In genomic region chr22:45760682-45761081, GRCh38 we compare ENCODE assay signal across 24 cellular contexts.
"Had no signal": no experiment of that assay in that cellular context is flagged by ENCODE, and none has a peak within 500 bp of the region (broad histone marks: within the 10 kb centered on the region; RNA-seq: fewer than 3 reads in every experiment).

No MANE protein-coding gene starts in this region.

- H3K27me3 ChIP-seq: adrenal gland, breast epithelium, colonic mucosa had no signal

- H3K27ac ChIP-seq: adrenal gland, breast epithelium, colonic mucosa, WERI-Rb-1 had no signal

- H3K4me1 ChIP-seq: colonic mucosa had no signal

- H3K9me2 ChIP-seq: SK-N-SH had no signal

- ATAC-seq: activated CD4-positive, alpha-beta T cell treated with anti-CD3 and anti-CD28 coated beads for 36 hours; activated T-helper 17 cell treated with anti-CD3 and anti-CD28 coated beads, Interleukin-2, amount 50 U/mL, for 72 hours; Right ventricle myocardium inferior had no signal

- H3K9me3 ChIP-seq: adrenal gland, breast epithelium, colonic mucosa, SK-N-SH had no signal

- H3K4me2 ChIP-seq: SK-N-SH had no signal

- H3K4me3 ChIP-seq: adrenal gland, breast epithelium, colonic mucosa had no signal

- DNase-seq: activated CD4-positive, alpha-beta memory T cell treated with anti-CD3 and anti-CD28 coated beads, Interleukin-2, amount 10 ng/mL, durations not matched to agents 7 days and 5 days; activated CD4-positive, alpha-beta T cell treated with anti-CD3 and anti-CD28 coated beads for 36 hours; activated CD4-positive, alpha-beta T cell treated with anti-CD3 and anti-CD28 coated beads, Interleukin-2, amount 50 U/mL, for 1 hour; activated gamma-delta T cell treated with Interleukin-2 at 50 U/mL for 16 hours; activated naive CD4-positive, alpha-beta T cell treated with anti-CD3 and anti-CD28 coated beads, Interleukin-2, amount 10 ng/mL, durations not matched to agents 7 days and 5 days; activated naive CD8-positive, alpha-beta T cell treated with anti-CD3 and anti-CD28 coated beads for 36 hours; activated T-cell treated with anti-CD3 and anti-CD28 coated beads for 4 hours; activated T-cell treated with anti-CD3 and anti-CD28 coated beads, Interleukin-2, amount 50 U/mL, for 48 hours; adrenal gland; anterior cingulate cortex; caudate nucleus; colonic mucosa; MM.1S; NCI-H1105; NCI-H1436; NCI-H1694 treated with DMSO at 0.1 percent for 48 hours; NCI-H2029 treated with DMSO at 0.1 percent for 48 hours; NCI-H510A treated with DMSO at 0.1 percent for 48 hours; NCI-H69; SK-N-SH; WERI-Rb-1 had no signal

- H3K9ac ChIP-seq: SK-N-SH had no signal

- H3K36me3 ChIP-seq: breast epithelium, colonic mucosa had no signal
